Comparison of ENCODE assay signal across 28 cellular contexts in genomic region chr2:38806001-38806400, GRCh38. TPM values are rescaled to one million over a fixed set of nuclear protein-coding genes. Genes with fewer than 3 reads are reported as not detected.
DNase-seq lines count a peak whose midpoint lies in the region; ATAC-seq and TF ChIP-seq lines count a peak whose summit lies in the region.
"Had no signal": no experiment of that assay in that cellular context is flagged by ENCODE, and none has a peak within 500 bp of the region (broad histone marks: within the 10 kb centered on the region; RNA-seq: fewer than 3 reads in every experiment).

No MANE protein-coding gene starts in this region.

- no peak overlapping the region for H3K27ac ChIP-seq in BLaER1
- H3K27ac ChIP-seq: foreskin keratinocyte, PC-9, sigmoid colon had no signal

- H3K4me1 Mint-ChIP-seq in activated CD8-positive, alpha-beta T cell treated with anti-CD3 and anti-CD28 coated beads, Interleukin-2, amount 10 ng/mL, durations not matched to agents 7 days and 5 days (ENCODE audit: low read depth) = no peaks in the 10 kb centered on the region
- H3K4me1 Mint-ChIP-seq in glutamatergic neuron (ENCODE audit: low read depth, unreplicated experiment) = no peaks in the 10 kb centered on the region
- H3K4me1 Mint-ChIP-seq in endothelial cell (ENCODE audit: unreplicated experiment) = no peaks in the 10 kb centered on the region
- H3K4me1 Mint-ChIP-seq: brain, natural killer cell had no signal

- H3K4me2 ChIP-seq in BLaER1 = peak overlapping the region; percentile 43
- H3K4me2 ChIP-seq: PC-9 had no signal

- DNase-seq in COLO829 (ENCODE audit: low spot score) (peak; percentile 42), medulla oblongata (ENCODE audit: extremely low spot score) (peak; percentile 20), iPS-NIHi7 (ENCODE audit: extremely low spot score) (no peak), cerebellar nuclear complex (lab: John Stamatoyannopoulos, UW) (no peak), glutamatergic neuron (no peak), endothelial cell (ENCODE audit: low spot score) (no peak)
- peak; percentile 61 for DNase-seq in activated CD8-positive, alpha-beta T cell treated with anti-CD3 and anti-CD28 coated beads, Interleukin-2, amount 10 ng/mL, durations not matched to agents 7 days and 5 days
- DNase-seq: activated CD4-positive, alpha-beta T cell treated with anti-CD3 and anti-CD28 coated beads, Interleukin-2, amount 50 U/mL, for 1 hour; activated T-cell treated with anti-CD3 and anti-CD28 coated beads, Interleukin-2, amount 50 U/mL, for 1 hour; Calu3; EL; foreskin keratinocyte; KG1; mesendoderm; natural killer cell; NCI-H187; NCI-H748 treated with DMSO at 0.1 percent for 48 hours; PC-9; posterior cingulate gyrus; SIG-M5; sigmoid colon; stimulated activated naive CD4-positive, alpha-beta T cell treated with Interleukin-2 at 50 U/mL for 16 hours; trophoblast cell had no signal

- no peaks in the 10 kb centered on the region for H3K27me3 Mint-ChIP-seq in activated CD8-positive, alpha-beta T cell treated with anti-CD3 and anti-CD28 coated beads, Interleukin-2, amount 10 ng/mL, durations not matched to agents 7 days and 5 days (ENCODE audit: low read depth)
- H3K27me3 Mint-ChIP-seq in glutamatergic neuron (ENCODE audit: unreplicated experiment) (no peaks in the 10 kb centered on the region), endothelial cell (ENCODE audit: unreplicated experiment) (no peaks in the 10 kb centered on the region)
- H3K27me3 Mint-ChIP-seq: brain, T-cell had no signal

- TF ChIP-seq CTCF in glutamatergic neuron (IDR thresholded peaks at IDR 0.05; ENCODE audit: partially characterized antibody, unreplicated experiment) (no peak), endothelial cell (IDR thresholded peaks at IDR 0.05; ENCODE audit: unreplicated experiment) (no peak)

- no peak overlapping the region for H3K4me3 Mint-ChIP-seq in activated CD8-positive, alpha-beta T cell treated with anti-CD3 and anti-CD28 coated beads, Interleukin-2, amount 10 ng/mL, durations not matched to agents 7 days and 5 days
- H3K4me3 Mint-ChIP-seq in glutamatergic neuron (ENCODE audit: unreplicated experiment) (no peak overlapping the region), endothelial cell (ENCODE audit: unreplicated experiment) (no peak overlapping the region)
- H3K4me3 Mint-ChIP-seq: brain, natural killer cell, T-cell had no signal

- H4K20me1 ChIP-seq in BLaER1 = no peaks in the 10 kb centered on the region

- peaks cover 7% of the 10 kb centered on the region for H3K36me3 Mint-ChIP-seq in activated CD8-positive, alpha-beta T cell treated with anti-CD3 and anti-CD28 coated beads, Interleukin-2, amount 10 ng/mL, durations not matched to agents 7 days and 5 days (ENCODE audit: low read depth)
- H3K36me3 Mint-ChIP-seq in glutamatergic neuron (ENCODE audit: unreplicated experiment) = no peaks in the 10 kb centered on the region
- peaks cover 8% of the 10 kb centered on the region for H3K36me3 Mint-ChIP-seq in endothelial cell (ENCODE audit: low read depth, unreplicated experiment)
- H3K36me3 Mint-ChIP-seq: activated naive CD4-positive, alpha-beta T cell treated with anti-CD3 and anti-CD28 coated beads, Interleukin-2, amount 50 U/mL, for 72 hours; natural killer cell had no signal

- H3K4me3 ChIP-seq in BLaER1 = no peak overlapping the region
- H3K4me3 ChIP-seq: HAP-1, PC-9, sigmoid colon had no signal

- no peak overlapping the region for H3K9ac ChIP-seq in BLaER1

- ATAC-seq in activated CD8-positive, alpha-beta T cell treated with anti-CD3 and anti-CD28 coated beads, Interleukin-2, amount 10 ng/mL, durations not matched to agents 7 days and 5 days = peak; percentile 81
- ATAC-seq: activated naive CD4-positive, alpha-beta T cell treated with anti-CD3 and anti-CD28 coated beads, Interleukin-2, amount 50 U/mL, for 72 hours; foreskin keratinocyte; natural killer cell had no signal

- H3K27me3 ChIP-seq in BLaER1 = no peaks in the 10 kb centered on the region
- H3K27me3 ChIP-seq: foreskin keratinocyte, sigmoid colon had no signal

- no peaks in the 10 kb centered on the region for H3K9me3 ChIP-seq in BLaER1
- H3K9me3 ChIP-seq: HAP-1, sigmoid colon had no signal

- peaks cover 16% of the 10 kb centered on the region for H3K4me1 ChIP-seq in BLaER1
- H3K4me1 ChIP-seq: foreskin keratinocyte, HAP-1, sigmoid colon had no signal

- no peaks in the 10 kb centered on the region for H3K9me3 Mint-ChIP-seq in activated CD8-positive, alpha-beta T cell treated with anti-CD3 and anti-CD28 coated beads, Interleukin-2, amount 10 ng/mL, durations not matched to agents 7 days and 5 days (ENCODE audit: insufficient read depth)
- no peaks in the 10 kb centered on the region for H3K9me3 Mint-ChIP-seq in glutamatergic neuron (ENCODE audit: unreplicated experiment)
- H3K9me3 Mint-ChIP-seq in endothelial cell (ENCODE audit: unreplicated experiment) = no peaks in the 10 kb centered on the region
- H3K9me3 Mint-ChIP-seq: activated naive CD4-positive, alpha-beta T cell treated with anti-CD3 and anti-CD28 coated beads, Interleukin-2, amount 50 U/mL, for 72 hours; brain; natural killer cell; T-cell had no signal

- POLR2A ChIA-PET in activated CD8-positive, alpha-beta T cell treated with anti-CD3 and anti-CD28 coated beads, Interleukin-2, amount 10 ng/mL, durations not matched to agents 7 days and 5 days (lab: Charles Lee) = interaction anchor here (0.6 to 5.2 kb wide), 2 partner anchors 55 to 95 kb away, joined by 3 to 34 read pairs; partner anchors contain the start of gene SRSF7

- H3K27ac Mint-ChIP-seq in activated CD8-positive, alpha-beta T cell treated with anti-CD3 and anti-CD28 coated beads, Interleukin-2, amount 10 ng/mL, durations not matched to agents 7 days and 5 days = no peak overlapping the region
- H3K27ac Mint-ChIP-seq in glutamatergic neuron (ENCODE audit: unreplicated experiment) (no peak overlapping the region), endothelial cell (ENCODE audit: unreplicated experiment) (no peak overlapping the region)
- H3K27ac Mint-ChIP-seq: activated naive CD4-positive, alpha-beta T cell treated with anti-CD3 and anti-CD28 coated beads, Interleukin-2, amount 50 U/mL, for 72 hours; natural killer cell; T-cell had no signal

- CTCF ChIA-PET in activated CD8-positive, alpha-beta T cell treated with anti-CD3 and anti-CD28 coated beads, Interleukin-2, amount 10 ng/mL, durations not matched to agents 7 days and 5 days (lab: Charles Lee) = interaction anchor here (0.6 to 1.6 kb wide), 6 partner anchors 12 to 729 kb away, joined by 3 to 4 read pairs (median 4); no protein-coding TSS in a partner anchor

- peaks cover 10% of the 10 kb centered on the region for H3K36me3 ChIP-seq in BLaER1

RNA-seq across cellular contexts. Expression of gene GEMIN6, which starts 28.0 kb away (rescaled TPM):
- total RNA-seq in activated CD8-positive, alpha-beta T cell treated with anti-CD3 and anti-CD28 coated beads, Interleukin-2, amount 10 ng/mL, durations not matched to agents 7 days and 5 days = 10 to 100 TPM; 20.6 to 21.0 TPM
- 9.1 TPM for total RNA-seq in glutamatergic neuron (ENCODE audit: unreplicated experiment)
- total RNA-seq in endothelial cell (ENCODE audit: unreplicated experiment) = 9.5 TPM

RNA-seq across cellular contexts. Expression of gene SRSF7, which starts 54.8 kb away (rescaled TPM):
- total RNA-seq in activated CD8-positive, alpha-beta T cell treated with anti-CD3 and anti-CD28 coated beads, Interleukin-2, amount 10 ng/mL, durations not matched to agents 7 days and 5 days = 100 to 1,000 TPM; 348 to 356 TPM
- 155 TPM for total RNA-seq in glutamatergic neuron (ENCODE audit: unreplicated experiment)
- total RNA-seq in endothelial cell (ENCODE audit: unreplicated experiment) = 137 TPM

Comparison
In these comparisons a context has a peak if more than half of its experiments do, and no peak if none do; other contexts are left out.
1. DNase-seq: peak in COLO829 (single experiment), activated CD8-positive, alpha-beta T cell treated with anti-CD3 and anti-CD28 coated beads, Interleukin-2, amount 10 ng/mL, durations not matched to agents 7 days and 5 days (single experiment) and medulla oblongata (single experiment); none in iPS-NIHi7 (single experiment), cerebellar nuclear complex (0 of 2), glutamatergic neuron (single experiment) and endothelial cell (single experiment).